Comparison of ENCODE assay signal across 17 cellular contexts in the genomic region with DNA sequence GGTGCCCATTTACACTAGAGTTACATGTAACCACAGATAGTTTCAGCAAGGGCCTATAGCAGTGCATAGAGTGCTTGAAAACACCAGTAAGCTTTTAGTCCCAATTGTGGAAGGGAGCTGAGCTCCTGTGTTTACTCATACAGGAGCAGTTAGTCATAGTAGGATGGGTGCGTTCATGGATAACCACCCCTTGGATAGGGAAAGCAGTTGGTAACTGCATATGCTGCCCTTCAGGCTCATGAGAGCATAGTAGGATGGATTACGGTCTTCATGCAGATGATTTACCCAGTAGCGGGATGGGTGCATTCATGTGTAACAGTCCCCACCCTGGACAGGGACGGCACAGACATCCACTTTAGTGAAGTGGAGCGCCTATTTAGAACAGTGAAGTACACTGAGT. TPM values are rescaled to one million over a fixed set of nuclear protein-coding genes. Genes with fewer than 3 reads are reported as not detected.
DNase-seq lines count a peak whose midpoint lies in the region; ATAC-seq, FAIRE-seq and TF ChIP-seq lines count a peak whose summit lies in the region.
"Had no signal": no experiment of that assay in that cellular context is flagged by ENCODE, and none has a peak within 500 bp of the region (broad histone marks: within the 10 kb centered on the region; RNA-seq: fewer than 3 reads in every experiment).

No MANE protein-coding gene starts in this region.

- H3K27me3 ChIP-seq in bronchial epithelial cell (ENCODE audit: control insufficient read depth, insufficient read depth, low read length) = no peaks in the 10 kb centered on the region

- H3K4me3 ChIP-seq in bronchial epithelial cell (ENCODE audit: low read depth, low read length) = no peak overlapping the region
- H3K4me3 ChIP-seq in foreskin fibroblast (ENCODE audit: low read depth in 1 of 2, low read length in 2 of 2) = no peak overlapping the region

- FAIRE-seq in bronchial epithelial cell (lab: Jason Lieb, UNC) (peak; percentile 28), HTR-8/SVneo (lab: Jason Lieb, UNC) (no peak)
- FAIRE-seq: A204.1 had no signal

- TF ChIP-seq CTCF in bronchial epithelial cell (IDR thresholded peaks at IDR 0.05; ENCODE audit: insufficient read depth, low read length, severe bottlenecking) (no peak), foreskin fibroblast (IDR thresholded peaks at IDR 0.05; ENCODE audit: low read depth, low read length) (no peak)

- no peaks in the 10 kb centered on the region for H3K36me3 ChIP-seq in bronchial epithelial cell (ENCODE audit: control insufficient read depth, insufficient read depth, low read length)

- peak; percentile 27 for DNase-seq in COLO668 (lab: John Stamatoyannopoulos, UW; ENCODE audit: unreplicated experiment)
- peak; percentile 31 for DNase-seq in HK-2 (ENCODE audit: unreplicated experiment)
- peak; percentile 38 for DNase-seq in bronchial epithelial cell (ENCODE audit: low read depth)
- DNase-seq in left kidney (ENCODE audit: low read depth, low spot score) = peak; percentile 57
- DNase-seq in SHP77 treated with DMSO at 0.1 percent for 48 hours (lab: John Stamatoyannopoulos, UW) = no peak
- DNase-seq in foreskin fibroblast = no peak
- DNase-seq in HTR-8/SVneo (ENCODE audit: insufficient read length, low spot score) = no peak
- DNase-seq: Calu3; CD4-positive, alpha-beta T cell; H9; NCI-H187 treated with DMSO at 0.1 percent for 48 hours; NCI-H345; OCI-M1 had no signal

- no peak for ATAC-seq in GM21737 (IDR thresholded peaks at IDR 0.05; ENCODE audit: unreplicated experiment)

RNA-seq across cellular contexts. Expression of a gene that starts 45.1 kb away (rescaled TPM):
- not detected in 2 replicates for total RNA-seq in bronchial epithelial cell
- total RNA-seq: CD4-positive, alpha-beta T cell; H9; HT-29; SK-MEL-5 had no signal

Comparison
In these comparisons a context has a peak if more than half of its experiments do, and no peak if none do; other contexts are left out.
1. DNase-seq: peak in COLO668 (single experiment), HK-2 (single experiment), bronchial epithelial cell (single experiment) and left kidney (single experiment); none in SHP77 treated with DMSO at 0.1 percent for 48 hours (single experiment), foreskin fibroblast (0 of 2) and HTR-8/SVneo (single experiment).